Comparison of ENCODE assay signal across 23 cellular contexts in genomic region chr14:38101679-38102078, GRCh38.
"Had no signal": no experiment of that assay in that cellular context is flagged by ENCODE, and none has a peak within 500 bp of the region (broad histone marks: within the 10 kb centered on the region; RNA-seq: fewer than 3 reads in every experiment).

No MANE protein-coding gene starts in this region.

- H3K36me3 ChIP-seq: colonic mucosa, esophagus muscularis mucosa, gastroesophageal sphincter, heart left ventricle, left lung, lower lobe of right lung had no signal

- H3K9me3 ChIP-seq: colonic mucosa, mucosa of descending colon had no signal

- H2AFZ ChIP-seq: hepatocyte had no signal

- FAIRE-seq: endometrium, frontal cortex, kidney had no signal

- H3K27ac ChIP-seq: colonic mucosa, esophagus muscularis mucosa, foreskin keratinocyte, gastroesophageal sphincter, heart left ventricle, hepatocyte, left lung, lower lobe of right lung had no signal

- H3K4me3 ChIP-seq: colonic mucosa, esophagus muscularis mucosa, gastroesophageal sphincter, heart left ventricle, hepatocyte, left lung, lower lobe of right lung, mucosa of descending colon had no signal

- DNase-seq: colonic mucosa; cortex of kidney; effector CD8-positive, alpha-beta T cell; effector memory CD8-positive, alpha-beta T cell; endodermal cell; foreskin keratinocyte; heart left ventricle; hypothalamus; immature natural killer cell; islet precursor cell; kidney; kidney glomerular epithelial cell; left lung; left ventricle myocardium superior; lower lobe of right lung; mesenchymal stem cell; mucosa of descending colon; naive thymus-derived CD4-positive, alpha-beta T cell had no signal

- H3K4me2 ChIP-seq: hepatocyte had no signal

- ATAC-seq: effector memory CD8-positive, alpha-beta T cell; foreskin keratinocyte; gastroesophageal sphincter; heart left ventricle; left lung; left ventricle myocardium superior; lower lobe of right lung; mucosa of descending colon; naive thymus-derived CD4-positive, alpha-beta T cell had no signal

- H3K27me3 ChIP-seq: colonic mucosa, esophagus muscularis mucosa, foreskin keratinocyte, gastroesophageal sphincter, heart left ventricle, hepatocyte, left lung had no signal

- H3K4me1 ChIP-seq: colonic mucosa, esophagus muscularis mucosa, foreskin keratinocyte, gastroesophageal sphincter, heart left ventricle, left lung, lower lobe of right lung had no signal

- H3K79me2 ChIP-seq: hepatocyte had no signal
